ENCODE assay signal across 8 cellular contexts in the genomic region with DNA sequence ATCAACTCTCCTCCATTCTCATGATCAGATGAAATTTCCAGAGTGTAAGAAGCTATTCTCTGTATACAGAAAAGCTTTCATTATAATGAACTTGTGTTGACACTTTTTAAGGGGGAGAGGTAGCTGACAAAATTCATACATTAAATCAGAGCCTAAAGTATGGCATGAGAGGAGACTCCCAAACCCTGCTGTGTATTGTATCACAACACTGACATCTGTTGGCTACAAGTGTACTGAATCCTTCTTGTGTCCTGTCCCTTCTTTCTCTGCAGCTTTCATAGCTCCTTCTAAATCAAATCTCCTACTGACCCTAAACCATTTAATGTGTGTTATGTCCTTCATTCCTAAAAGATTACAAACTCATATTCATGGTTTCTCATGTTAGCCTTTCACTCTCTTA.
DNase-seq lines count a peak whose midpoint lies in the region; ATAC-seq and TF ChIP-seq lines count a peak whose summit lies in the region.
"Had no signal": no experiment of that assay in that cellular context is flagged by ENCODE, and none has a peak within 500 bp of the region (broad histone marks: within the 10 kb centered on the region; RNA-seq: fewer than 3 reads in every experiment).

No MANE protein-coding gene starts in this region.

- CTCF ChIA-PET in Panc1 (lab: Charles Lee): interaction anchor here (0.9 kb wide), 2 partner anchors 10 to 167 kb away, joined by 3 to 4 read pairs; no protein-coding TSS in a partner anchor

- H3K4me1 ChIP-seq in Panc1 (ENCODE audit: control insufficient read depth, insufficient read depth, low read length): no peaks in the 10 kb centered on the region

- no TSS peak for BruUV-seq in Panc1 (replicated peaks; lab: Mats Ljungman, UMichigan)

- intact Hi-C loops in Panc1 (cut with micrococcal nuclease; ENCODE audit: unreplicated experiment): loop anchor here (5.0 to 10.0 kb wide), 3 partner anchors 170 to 712 kb away; partner anchors contain the start of gene GRM8

- H3K27ac ChIP-seq in Panc1 (ENCODE audit: low read length): no peak overlapping the region

- peak; percentile 36 for DNase-seq in ELR (ENCODE audit: low read depth)
- peak; percentile 18 for DNase-seq in Jurkat, Clone E6-1 (ENCODE audit: low read depth, low spot score)
- DNase-seq in Panc1 (ENCODE audit: low read depth, low spot score): peak; percentile 41
- DNase-seq in fibroblast of mammary gland (ENCODE audit: low read depth): peak; percentile 55
- DNase-seq in retina: peak; percentile 10
- no peak for DNase-seq in MG63
- DNase-seq: natural killer cell had no signal

- H3K4me3 ChIP-seq in Jurkat, Clone E6-1 (ENCODE audit: low read length): no peak overlapping the region
- H3K4me3 ChIP-seq in Panc1 (ENCODE audit: low read depth in 2 of 2, low read length in 2 of 2) (no peak overlapping the region), fibroblast of mammary gland (ENCODE audit: control insufficient read depth, low read depth, low read length) (no peak overlapping the region), MG63 (no peak overlapping the region)

- H3K9me3 ChIP-seq in Panc1 (ENCODE audit: control insufficient read depth, insufficient read depth, low read depth, low read length) (no peaks in the 10 kb centered on the region), MG63 (no peaks in the 10 kb centered on the region)

- H3K27me3 ChIP-seq in Panc1 (ENCODE audit: control insufficient read depth, insufficient read depth, low read length) (peaks cover 15% of the 10 kb centered on the region), MG63 (peaks cover 8% of the 10 kb centered on the region)

- H3K36me3 ChIP-seq in Panc1 (ENCODE audit: control insufficient read depth, insufficient read depth, low read length) (no peaks in the 10 kb centered on the region), MG63 (no peaks in the 10 kb centered on the region)

- ATAC-seq in Panc1 (peak; percentile 92), HG03039 (IDR thresholded peaks at IDR 0.05; ENCODE audit: unreplicated experiment) (no peak)

- in situ Hi-C loops in Panc1 (cut with HindIII; ENCODE audit: low pct_unique_long_range_greater_than_20kb, low sequenced_read_pairs): no loop called here

- POLR2A ChIA-PET in Panc1 (lab: Charles Lee): no interaction called here

- TF ChIP-seq CTCF in Panc1 (IDR thresholded peaks at IDR 0.05): peak; percentile 54; the same call in 1 of the 2 replicates
- peak; percentile 51 for TF ChIP-seq CTCF in fibroblast of mammary gland (conservative IDR thresholded peaks at IDR 0.05; ENCODE audit: control insufficient read depth, insufficient read depth, low read depth, low read length)
